Comparison of ENCODE assay signal across 1 cellular context in the genomic region with DNA sequence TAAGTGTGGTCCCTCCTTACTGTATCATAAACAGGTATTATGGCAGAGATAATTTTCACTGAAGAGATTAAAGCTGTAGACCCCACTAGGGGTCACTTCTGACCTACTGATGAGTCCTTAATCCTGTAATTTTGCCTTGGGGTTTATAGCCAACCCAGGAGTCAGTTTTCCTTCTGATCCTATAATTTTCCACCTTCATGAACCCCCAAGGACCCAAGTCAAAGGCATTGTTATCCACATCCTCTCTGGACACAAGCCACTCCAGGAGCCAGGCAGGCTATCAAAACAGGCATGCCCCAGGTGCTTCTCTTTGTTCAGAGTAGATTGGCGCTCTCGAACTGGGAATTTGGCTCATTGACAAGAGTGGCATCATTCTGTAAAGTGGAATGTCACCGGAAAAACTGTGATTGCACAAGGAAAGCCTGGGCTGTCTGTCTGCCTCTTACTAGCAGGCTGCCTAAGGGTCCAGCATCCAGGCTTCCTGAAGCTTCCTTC.
TF ChIP-seq lines count a peak whose summit lies in the region.

No MANE protein-coding gene starts in this region.

TF ChIP-seq in IMR-90, 13 proteins besides CTCF, POLR2A, EP300 and RAD21 (continued from another document):
- TF ChIP-seq USF2 (IDR thresholded peaks at IDR 0.05; ENCODE audit: low read depth, low read length), result no peak
- TF ChIP-seq CEBPB (IDR thresholded peaks at IDR 0.05; ENCODE audit: low read depth, low read length), result no peak
- no peak for TF ChIP-seq BHLHE40 (IDR thresholded peaks at IDR 0.05; ENCODE audit: low read depth, low read length)
- TF ChIP-seq NFE2L2 (IDR thresholded peaks at IDR 0.05; ENCODE audit: low read depth, low read length), result no peak
- no peak for TF ChIP-seq MAZ (IDR thresholded peaks at IDR 0.05; ENCODE audit: borderline replicate concordance, low read depth, low read length)
- TF ChIP-seq MXI1 (IDR thresholded peaks at IDR 0.05; ENCODE audit: borderline replicate concordance, low read depth, low read length), result no peak
- no peak for TF ChIP-seq ELK1 (IDR thresholded peaks at IDR 0.05; ENCODE audit: borderline replicate concordance, low read depth, low read length)
- no peak for TF ChIP-seq RFX5 (IDR thresholded peaks at IDR 0.05; ENCODE audit: low read depth, low read length)
- TF ChIP-seq FOS (IDR thresholded peaks at IDR 0.05; ENCODE audit: low read depth, low read length), result no peak
- no peak for TF ChIP-seq MAFK (IDR thresholded peaks at IDR 0.05; ENCODE audit: low read depth, low read length)
